ENCODE assay signal across 8 cellular contexts in the genomic region with DNA sequence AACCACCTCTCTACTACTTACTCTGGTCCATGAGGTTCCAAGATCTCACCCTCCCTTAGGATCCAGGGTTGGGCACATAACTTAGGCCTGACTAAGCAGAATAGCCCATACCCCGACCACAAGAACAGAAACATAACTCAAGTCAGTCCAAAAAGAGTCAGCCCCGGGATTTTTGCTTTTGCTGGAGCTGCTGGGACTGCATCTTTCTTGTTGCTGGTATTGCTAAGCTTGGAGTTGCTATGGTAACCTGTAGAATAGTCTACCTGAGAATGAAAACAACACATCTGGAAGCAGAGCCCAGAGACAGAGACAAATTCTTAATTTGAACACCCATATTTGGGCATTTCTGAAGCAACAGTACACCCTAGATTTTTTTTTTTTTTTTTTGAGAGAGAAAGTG. TPM values are rescaled to one million over a fixed set of nuclear protein-coding genes. Genes with fewer than 3 reads are reported as not detected.
DNase-seq lines count a peak whose midpoint lies in the region; ATAC-seq and TF ChIP-seq lines count a peak whose summit lies in the region.
"Had no signal": no experiment of that assay in that cellular context is flagged by ENCODE, and none has a peak within 500 bp of the region (broad histone marks: within the 10 kb centered on the region; RNA-seq: fewer than 3 reads in every experiment).

No MANE protein-coding gene starts in this region.

- H3K4me1 ChIP-seq in MM.1S (ENCODE audit: low read length) (peaks cover 41% of the 10 kb centered on the region), hepatocyte (ENCODE audit: insufficient read depth) (no peaks in the 10 kb centered on the region)

- peak; percentile 37 for ATAC-seq in GM18498 (IDR thresholded peaks at IDR 0.05; ENCODE audit: unreplicated experiment)

- H3K36me3 Mint-ChIP-seq in activated CD4-positive, alpha-beta memory T cell treated with anti-CD3 and anti-CD28 coated beads, Interleukin-2, amount 10 ng/mL, durations not matched to agents 7 days and 5 days (ENCODE audit: low read depth), result peaks cover 27% of the 10 kb centered on the region

- H3K79me2 ChIP-seq in MM.1S (ENCODE audit: low read length) (peaks cover 77% of the 10 kb centered on the region), hepatocyte (peaks cover 30% of the 10 kb centered on the region)

- H3K36me3 ChIP-seq in MM.1S (replicated peaks; ENCODE audit: insufficient read depth, low read length) (peaks cover 3% of the 10 kb centered on the region; the same call in 1 of the 2 replicates), hepatocyte (replicated peaks; ENCODE audit: insufficient read depth, low read depth) (no peaks in the 10 kb centered on the region)

- 88% methylated on average over 2 of the region's 2 CpGs for WGBS in hepatocyte (ENCODE audit: low lambda C conversion rate, missing lambda C conversion rate)

- CTCF ChIA-PET in activated CD4-positive, alpha-beta memory T cell treated with anti-CD3 and anti-CD28 coated beads, Interleukin-2, amount 10 ng/mL, durations not matched to agents 7 days and 5 days (lab: Charles Lee), result interaction anchor here (0.6 to 0.7 kb wide), 2 partner anchors 9 to 16 kb away, joined by 3 to 4 read pairs; no protein-coding TSS in a partner anchor
- CTCF ChIA-PET in HEK293T (lab: Yijun Ruan, JAX), result no interaction called here

- H3F3A ChIP-seq in MM.1S (ENCODE audit: insufficient read depth, low read length), result peaks cover 15% of the 10 kb centered on the region

- H3K27ac Mint-ChIP-seq in activated CD4-positive, alpha-beta memory T cell treated with anti-CD3 and anti-CD28 coated beads, Interleukin-2, amount 10 ng/mL, durations not matched to agents 7 days and 5 days, result no peak overlapping the region

- H3K27me3 ChIP-seq in MM.1S (replicated peaks; ENCODE audit: insufficient read depth, low read length) (no peaks in the 10 kb centered on the region), hepatocyte (no peaks in the 10 kb centered on the region)

- H3K9me3 ChIP-seq in MM.1S (replicated peaks; ENCODE audit: insufficient read depth, low read length) (no peaks in the 10 kb centered on the region), hepatocyte (ENCODE audit: low read depth) (no peaks in the 10 kb centered on the region)

- peaks cover 3% of the 10 kb centered on the region; the same call in 1 of the 2 replicates for H4K20me1 ChIP-seq in MM.1S (ENCODE audit: insufficient read depth, low read length)
- no peaks in the 10 kb centered on the region for H4K20me1 ChIP-seq in hepatocyte (ENCODE audit: insufficient read depth, poor library complexity, severe bottlenecking)

- peak overlapping the region; percentile 34; the same call in 1 of the 2 replicates for H3K9ac ChIP-seq in MM.1S (ENCODE audit: low read length)

- H3K4me3 Mint-ChIP-seq in activated CD4-positive, alpha-beta memory T cell treated with anti-CD3 and anti-CD28 coated beads, Interleukin-2, amount 10 ng/mL, durations not matched to agents 7 days and 5 days, result no peak overlapping the region

- H3K9me3 Mint-ChIP-seq in activated CD4-positive, alpha-beta memory T cell treated with anti-CD3 and anti-CD28 coated beads, Interleukin-2, amount 10 ng/mL, durations not matched to agents 7 days and 5 days, result no peaks in the 10 kb centered on the region

- TF ChIP-seq CTCF in MM.1S (IDR thresholded peaks at IDR 0.05; ENCODE audit: low read length) (no peak), cardiac fibroblast (IDR thresholded peaks at IDR 0.05; ENCODE audit: low read depth, low read length) (no peak), hepatocyte (IDR thresholded peaks at IDR 0.05; ENCODE audit: poor library complexity) (no peak)

- H3K9me2 ChIP-seq in MM.1S (replicated peaks; ENCODE audit: insufficient read depth, low read length) (no peaks in the 10 kb centered on the region), hepatocyte (replicated peaks; ENCODE audit: insufficient read depth) (no peaks in the 10 kb centered on the region)

- H3K4me2 ChIP-seq in MM.1S (ENCODE audit: low read depth, low read length) (0 out of 2 replicates have a peak overlapping the region, but pooled peaks have one; percentile 8), hepatocyte (no peak overlapping the region)

- peaks cover 29% of the 10 kb centered on the region for H3K4me1 Mint-ChIP-seq in activated CD4-positive, alpha-beta memory T cell treated with anti-CD3 and anti-CD28 coated beads, Interleukin-2, amount 10 ng/mL, durations not matched to agents 7 days and 5 days

- H2AFZ ChIP-seq in MM.1S (ENCODE audit: low read length), result no peak overlapping the region
- H2AFZ ChIP-seq in hepatocyte, result no peak overlapping the region

- H3K27me3 Mint-ChIP-seq in activated CD4-positive, alpha-beta memory T cell treated with anti-CD3 and anti-CD28 coated beads, Interleukin-2, amount 10 ng/mL, durations not matched to agents 7 days and 5 days, result no peaks in the 10 kb centered on the region

- DNase-seq in MM.1S, result peak; percentile 76
- DNase-seq in cardiac fibroblast (ENCODE audit: low read depth in 2 of 2), result peak; percentile 66 to 83
- peak; percentile 35 for DNase-seq in skeletal muscle cell (ENCODE audit: low read depth)
- DNase-seq in activated CD4-positive, alpha-beta memory T cell treated with anti-CD3 and anti-CD28 coated beads, Interleukin-2, amount 10 ng/mL, durations not matched to agents 7 days and 5 days, result no peak
- no peak for DNase-seq in HEK293T (ENCODE audit: extremely low spot score)
- DNase-seq in hepatocyte (ENCODE audit: low spot score), result no peak
- DNase-seq: OCI-M1 had no signal

- H3K27ac ChIP-seq in MM.1S (ENCODE audit: low read length) (peak overlapping the region; percentile 69), hepatocyte (no peak overlapping the region)

- POLR2A ChIA-PET in activated CD4-positive, alpha-beta memory T cell treated with anti-CD3 and anti-CD28 coated beads, Interleukin-2, amount 10 ng/mL, durations not matched to agents 7 days and 5 days (lab: Charles Lee), result interaction anchor here (0.9 kb wide), 1 partner anchor 21 kb away, joined by 3 read pairs; no protein-coding TSS in a partner anchor
- POLR2A ChIA-PET in HEK293T (lab: Yijun Ruan, JAX), result no interaction called here

- H3K4me3 ChIP-seq in MM.1S (ENCODE audit: low read length) (no peak overlapping the region), cardiac fibroblast (replicated peaks in 1 of 2; ENCODE audit: low read depth in 2 of 2, low read length in 2 of 2) (no peak overlapping the region), skeletal muscle cell (ENCODE audit: low read depth, low read length) (no peak overlapping the region), hepatocyte (no peak overlapping the region)

TF ChIP-seq in HEK293T, 16 proteins besides CTCF, POLR2A, EP300 and RAD21:
- TF ChIP-seq BHLHE40 (IDR thresholded peaks at IDR 0.05; ENCODE audit: borderline replicate concordance), result no peak

RNA-seq across cellular contexts. Expression of a gene that starts 6.5 kb away (rescaled TPM):
- total RNA-seq in activated CD4-positive, alpha-beta memory T cell treated with anti-CD3 and anti-CD28 coated beads, Interleukin-2, amount 10 ng/mL, durations not matched to agents 7 days and 5 days, result 10 to 100 TPM; 46.8 to 47.4 TPM
- total RNA-seq in hepatocyte, result 7.2 and 8.5 TPM in 2 replicates
- polyA plus RNA-seq in hepatocyte, result 11.0 and 12.8 TPM in 2 replicates

RNA-seq across cellular contexts. Expression of a gene that starts 19.5 kb away (rescaled TPM):
- total RNA-seq in activated CD4-positive, alpha-beta memory T cell treated with anti-CD3 and anti-CD28 coated beads, Interleukin-2, amount 10 ng/mL, durations not matched to agents 7 days and 5 days, result 10 to 100 TPM; 41.7 to 45.1 TPM
- total RNA-seq in hepatocyte, result 43.2 and 51.0 TPM in 2 replicates
- 24.2 and 32.1 TPM in 2 replicates for polyA plus RNA-seq in hepatocyte

Comparison
In these comparisons a context has a peak if more than half of its experiments do, and no peak if none do; other contexts are left out.
1. DNase-seq: peak in MM.1S (single experiment), cardiac fibroblast (2 of 2) and skeletal muscle cell (single experiment); none in activated CD4-positive, alpha-beta memory T cell treated with anti-CD3 and anti-CD28 coated beads, Interleukin-2, amount 10 ng/mL, durations not matched to agents 7 days and 5 days (single experiment), HEK293T (single experiment) and hepatocyte (single experiment).